11 cellular contexts compared by ENCODE assay signal in genomic region chr3:13353936-13354542, GRCh38.
DNase-seq lines count a peak whose midpoint lies in the region; ATAC-seq and TF ChIP-seq lines count a peak whose summit lies in the region.
"Had no signal": no experiment of that assay in that cellular context is flagged by ENCODE, and none has a peak within 500 bp of the region (broad histone marks: within the 10 kb centered on the region; RNA-seq: fewer than 3 reads in every experiment).

No MANE protein-coding gene starts in this region.

- H3K79me2 ChIP-seq in GM23338 (replicated peaks; ENCODE audit: insufficient read depth) = no peaks in the 10 kb centered on the region

- peaks cover 16% of the 10 kb centered on the region for H3K27me3 Mint-ChIP-seq in GM23338 (ENCODE audit: insufficient read depth, low read depth, poor library complexity)
- H3K27me3 Mint-ChIP-seq in activated T-helper 17 cell treated with anti-CD3 and anti-CD28 coated beads, Interleukin-2, amount 50 U/mL, for 72 hours = no peaks in the 10 kb centered on the region

- TF ChIP-seq CTCF in GM23338 (conservative IDR thresholded peaks at IDR 0.05; ENCODE audit: low read depth in 2 of 2) (peak; percentile 26 to 53; a peak in 2 of 4 replicates), kidney epithelial cell (IDR thresholded peaks at IDR 0.05; ENCODE audit: insufficient read depth, low read length, poor library complexity, severe bottlenecking) (peak; percentile 40), gastroesophageal sphincter (IDR thresholded peaks at IDR 0.05) (peak in 1 of 4 experiments; percentile 4), colonic mucosa (IDR thresholded peaks at IDR 0.05) (no peak)

- H2AFZ ChIP-seq in GM23338 = no peak overlapping the region

- H3K27me3 ChIP-seq in GM23338 (ENCODE audit: insufficient read depth) (no peaks in the 10 kb centered on the region), kidney epithelial cell (ENCODE audit: control insufficient read depth, insufficient read depth, low read length) (no peaks in the 10 kb centered on the region), gastroesophageal sphincter (no peaks in the 10 kb centered on the region), colonic mucosa (no peaks in the 10 kb centered on the region)
- H3K27me3 ChIP-seq: ovary had no signal

- DNase-seq in AG20443 (ENCODE audit: low spot score) (peak; percentile 57), GM23338 (ENCODE audit: low spot score) (no peak), kidney epithelial cell (ENCODE audit: low read depth) (no peak), activated gamma-delta T cell treated with Interleukin-2 at 50 U/mL for 16 hours (no peak), colonic mucosa (no peak)
- DNase-seq: NCI-H2227 treated with DMSO at 0.1 percent for 48 hours, ovary had no signal

- H3K4me1 ChIP-seq in GM23338 (ENCODE audit: insufficient read depth) (peaks cover 14% of the 10 kb centered on the region), gastroesophageal sphincter (no peaks in the 10 kb centered on the region), colonic mucosa (no peaks in the 10 kb centered on the region)

- H3K36me3 ChIP-seq in GM23338 (ENCODE audit: insufficient read depth) (peaks cover 9% of the 10 kb centered on the region), kidney epithelial cell (ENCODE audit: control insufficient read depth, insufficient read depth, low read length) (no peaks in the 10 kb centered on the region), gastroesophageal sphincter (peaks cover 0 to 81% of the 10 kb centered on the region in 2 donors), colonic mucosa (no peaks in the 10 kb centered on the region)
- H3K36me3 ChIP-seq: ovary had no signal

- no peak overlapping the region for H3K4me3 Mint-ChIP-seq in GM23338
- H3K4me3 Mint-ChIP-seq in activated T-helper 17 cell treated with anti-CD3 and anti-CD28 coated beads, Interleukin-2, amount 50 U/mL, for 72 hours = no peak overlapping the region
- H3K4me3 Mint-ChIP-seq: WTC11 had no signal

- no peaks in the 10 kb centered on the region for H3K9me2 ChIP-seq in GM23338 (ENCODE audit: insufficient read depth)

- H3K9ac ChIP-seq in colonic mucosa (ENCODE audit: low read depth in 2 of 2, low read length in 2 of 2) = no peak overlapping the region

- 59 to 70% methylated on average over 2 to 4 of the region's 13 CpGs for WGBS in gastroesophageal sphincter (ENCODE audit: low coverage in 1 of 2), 2 donors

- no peak overlapping the region for H3K27ac Mint-ChIP-seq in GM23338
- H3K27ac Mint-ChIP-seq in activated T-helper 17 cell treated with anti-CD3 and anti-CD28 coated beads, Interleukin-2, amount 50 U/mL, for 72 hours = peak overlapping the region; percentile 84
- H3K27ac Mint-ChIP-seq: WTC11 had no signal

- intact Hi-C loops in colonic mucosa (cut with DNase I) = no loop called here

- H3K9me3 ChIP-seq in gastroesophageal sphincter = no peaks in the 10 kb centered on the region
- H3K9me3 ChIP-seq in colonic mucosa = no peaks in the 10 kb centered on the region
- H3K9me3 ChIP-seq: ovary had no signal

- peaks cover 21% of the 10 kb centered on the region for H3K4me1 Mint-ChIP-seq in GM23338
- peaks cover 13% of the 10 kb centered on the region for H3K4me1 Mint-ChIP-seq in activated T-helper 17 cell treated with anti-CD3 and anti-CD28 coated beads, Interleukin-2, amount 50 U/mL, for 72 hours

- no peaks in the 10 kb centered on the region; the same call in 1 of the 2 replicates for H4K20me1 ChIP-seq in GM23338 (replicated peaks; ENCODE audit: insufficient read depth)

- ATAC-seq in GM23338 (peak; percentile 57), gastroesophageal sphincter (no peak), HG02642 (IDR thresholded peaks at IDR 0.05; ENCODE audit: poor library complexity, unreplicated experiment) (no peak)
- no peak for ATAC-seq in activated T-helper 17 cell treated with anti-CD3 and anti-CD28 coated beads, Interleukin-2, amount 50 U/mL, for 72 hours (replicated peaks)
- ATAC-seq: WTC11 had no signal

- H3K4me3 ChIP-seq in GM23338 = no peak overlapping the region
- no peak overlapping the region for H3K4me3 ChIP-seq in kidney epithelial cell (ENCODE audit: low read depth, low read length)
- no peak overlapping the region for H3K4me3 ChIP-seq in gastroesophageal sphincter
- H3K4me3 ChIP-seq in colonic mucosa = no peak overlapping the region
- H3K4me3 ChIP-seq: ovary had no signal

- no peaks in the 10 kb centered on the region; the same call in 1 of the 2 replicates for H3F3A ChIP-seq in GM23338 (replicated peaks; ENCODE audit: low read depth)

- H3K9me3 Mint-ChIP-seq in GM23338 = no peaks in the 10 kb centered on the region
- no peaks in the 10 kb centered on the region for H3K9me3 Mint-ChIP-seq in activated T-helper 17 cell treated with anti-CD3 and anti-CD28 coated beads, Interleukin-2, amount 50 U/mL, for 72 hours
- H3K9me3 Mint-ChIP-seq: WTC11 had no signal

- no peak overlapping the region for H3K27ac ChIP-seq in GM23338 (ENCODE audit: low read depth)
- no peak overlapping the region for H3K27ac ChIP-seq in gastroesophageal sphincter
- no peak overlapping the region for H3K27ac ChIP-seq in colonic mucosa
- H3K27ac ChIP-seq: ovary had no signal

- TF ChIP-seq EP300 in gastroesophageal sphincter (IDR thresholded peaks at IDR 0.05) = no peak

- no peak for TF ChIP-seq POLR2A in gastroesophageal sphincter (IDR thresholded peaks at IDR 0.05)

- peaks cover 79% of the 10 kb centered on the region for H3K36me3 Mint-ChIP-seq in GM23338 (ENCODE audit: low read depth)
- peaks cover 96% of the 10 kb centered on the region for H3K36me3 Mint-ChIP-seq in activated T-helper 17 cell treated with anti-CD3 and anti-CD28 coated beads, Interleukin-2, amount 50 U/mL, for 72 hours (ENCODE audit: low read depth)

- H3K4me2 ChIP-seq in GM23338 = no peak overlapping the region

TF ChIP-seq in GM23338, 12 proteins besides CTCF, POLR2A, EP300 and RAD21:
- TF ChIP-seq ETS1 (IDR thresholded peaks at IDR 0.05) (no peak), EZH2 (IDR thresholded peaks at IDR 0.05; ENCODE audit: low read depth, unreplicated experiment) (no peak)
